In the genomic region with DNA sequence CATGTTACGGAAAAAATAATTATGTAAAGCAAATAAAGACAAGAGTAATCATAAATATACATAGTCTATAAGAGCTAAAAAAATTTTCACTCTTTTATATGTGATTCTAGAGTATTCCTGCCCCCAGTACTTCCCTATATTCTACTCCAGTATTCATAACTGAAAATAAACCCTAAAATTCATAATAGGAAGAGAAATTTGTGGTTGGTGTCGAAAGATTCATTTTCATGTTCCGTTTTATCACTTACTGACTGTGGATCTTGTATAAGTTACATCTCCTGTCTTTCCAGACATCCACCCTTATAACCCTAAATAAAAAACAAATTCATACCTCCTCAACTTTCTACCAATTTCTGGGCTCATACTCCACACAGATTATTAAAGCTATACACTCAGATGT, we compare ENCODE assay signal across 1 cellular context.
TF ChIP-seq lines count a peak whose summit lies in the region.

No MANE protein-coding gene starts in this region.

TF ChIP-seq in GM12878, 131 proteins besides CTCF, POLR2A, EP300 and RAD21:
- TF ChIP-seq, protein P1, sequence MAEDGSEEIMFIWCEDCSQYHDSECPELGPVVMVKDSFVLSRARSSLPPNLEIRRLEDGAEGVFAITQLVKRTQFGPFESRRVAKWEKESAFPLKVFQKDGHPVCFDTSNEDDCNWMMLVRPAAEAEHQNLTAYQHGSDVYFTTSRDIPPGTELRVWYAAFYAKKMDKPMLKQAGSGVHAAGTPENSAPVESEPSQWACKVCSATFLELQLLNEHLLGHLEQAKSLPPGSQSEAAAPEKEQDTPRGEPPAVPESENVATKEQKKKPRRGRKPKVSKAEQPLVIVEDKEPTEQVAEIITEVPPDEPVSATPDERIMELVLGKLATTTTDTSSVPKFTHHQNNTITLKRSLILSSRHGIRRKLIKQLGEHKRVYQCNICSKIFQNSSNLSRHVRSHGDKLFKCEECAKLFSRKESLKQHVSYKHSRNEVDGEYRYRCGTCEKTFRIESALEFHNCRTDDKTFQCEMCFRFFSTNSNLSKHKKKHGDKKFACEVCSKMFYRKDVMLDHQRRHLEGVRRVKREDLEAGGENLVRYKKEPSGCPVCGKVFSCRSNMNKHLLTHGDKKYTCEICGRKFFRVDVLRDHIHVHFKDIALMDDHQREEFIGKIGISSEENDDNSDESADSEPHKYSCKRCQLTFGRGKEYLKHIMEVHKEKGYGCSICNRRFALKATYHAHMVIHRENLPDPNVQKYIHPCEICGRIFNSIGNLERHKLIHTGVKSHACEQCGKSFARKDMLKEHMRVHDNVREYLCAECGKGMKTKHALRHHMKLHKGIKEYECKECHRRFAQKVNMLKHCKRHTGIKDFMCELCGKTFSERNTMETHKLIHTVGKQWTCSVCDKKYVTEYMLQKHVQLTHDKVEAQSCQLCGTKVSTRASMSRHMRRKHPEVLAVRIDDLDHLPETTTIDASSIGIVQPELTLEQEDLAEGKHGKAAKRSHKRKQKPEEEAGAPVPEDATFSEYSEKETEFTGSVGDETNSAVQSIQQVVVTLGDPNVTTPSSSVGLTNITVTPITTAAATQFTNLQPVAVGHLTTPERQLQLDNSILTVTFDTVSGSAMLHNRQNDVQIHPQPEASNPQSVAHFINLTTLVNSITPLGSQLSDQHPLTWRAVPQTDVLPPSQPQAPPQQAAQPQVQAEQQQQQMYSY (CRISPR knock-in tag; IDR thresholded peaks at IDR 0.05) = no peak
- TF ChIP-seq CHD4 (IDR thresholded peaks at IDR 0.05) (no peak), CBFB (IDR thresholded peaks at IDR 0.05; ENCODE audit: low read depth) (no peak), HCFC1 (IDR thresholded peaks at IDR 0.05; ENCODE audit: low read length) (no peak), SMC3 (IDR thresholded peaks at IDR 0.05; ENCODE audit: borderline replicate concordance, low read length) (no peak), KLF5 (IDR thresholded peaks at IDR 0.05; ENCODE audit: partially characterized antibody) (no peak), SMAD1 (IDR thresholded peaks at IDR 0.05; ENCODE audit: low read depth, partially characterized antibody) (no peak), RUNX3 (IDR thresholded peaks at IDR 0.05; ENCODE audit: low read length) (peak; percentile 66; the same call in 1 of the 2 replicates), JUNB (IDR thresholded peaks at IDR 0.05) (peak; percentile 38; the same call in 1 of the 2 replicates)
- TF ChIP-seq, protein P2, sequence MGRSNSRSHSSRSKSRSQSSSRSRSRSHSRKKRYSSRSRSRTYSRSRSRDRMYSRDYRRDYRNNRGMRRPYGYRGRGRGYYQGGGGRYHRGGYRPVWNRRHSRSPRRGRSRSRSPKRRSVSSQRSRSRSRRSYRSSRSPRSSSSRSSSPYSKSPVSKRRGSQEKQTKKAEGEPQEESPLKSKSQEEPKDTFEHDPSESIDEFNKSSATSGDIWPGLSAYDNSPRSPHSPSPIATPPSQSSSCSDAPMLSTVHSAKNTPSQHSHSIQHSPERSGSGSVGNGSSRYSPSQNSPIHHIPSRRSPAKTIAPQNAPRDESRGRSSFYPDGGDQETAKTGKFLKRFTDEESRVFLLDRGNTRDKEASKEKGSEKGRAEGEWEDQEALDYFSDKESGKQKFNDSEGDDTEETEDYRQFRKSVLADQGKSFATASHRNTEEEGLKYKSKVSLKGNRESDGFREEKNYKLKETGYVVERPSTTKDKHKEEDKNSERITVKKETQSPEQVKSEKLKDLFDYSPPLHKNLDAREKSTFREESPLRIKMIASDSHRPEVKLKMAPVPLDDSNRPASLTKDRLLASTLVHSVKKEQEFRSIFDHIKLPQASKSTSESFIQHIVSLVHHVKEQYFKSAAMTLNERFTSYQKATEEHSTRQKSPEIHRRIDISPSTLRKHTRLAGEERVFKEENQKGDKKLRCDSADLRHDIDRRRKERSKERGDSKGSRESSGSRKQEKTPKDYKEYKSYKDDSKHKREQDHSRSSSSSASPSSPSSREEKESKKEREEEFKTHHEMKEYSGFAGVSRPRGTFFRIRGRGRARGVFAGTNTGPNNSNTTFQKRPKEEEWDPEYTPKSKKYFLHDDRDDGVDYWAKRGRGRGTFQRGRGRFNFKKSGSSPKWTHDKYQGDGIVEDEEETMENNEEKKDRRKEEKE (IDR thresholded peaks at IDR 0.05) = no peak
- TF ChIP-seq, protein P3, sequence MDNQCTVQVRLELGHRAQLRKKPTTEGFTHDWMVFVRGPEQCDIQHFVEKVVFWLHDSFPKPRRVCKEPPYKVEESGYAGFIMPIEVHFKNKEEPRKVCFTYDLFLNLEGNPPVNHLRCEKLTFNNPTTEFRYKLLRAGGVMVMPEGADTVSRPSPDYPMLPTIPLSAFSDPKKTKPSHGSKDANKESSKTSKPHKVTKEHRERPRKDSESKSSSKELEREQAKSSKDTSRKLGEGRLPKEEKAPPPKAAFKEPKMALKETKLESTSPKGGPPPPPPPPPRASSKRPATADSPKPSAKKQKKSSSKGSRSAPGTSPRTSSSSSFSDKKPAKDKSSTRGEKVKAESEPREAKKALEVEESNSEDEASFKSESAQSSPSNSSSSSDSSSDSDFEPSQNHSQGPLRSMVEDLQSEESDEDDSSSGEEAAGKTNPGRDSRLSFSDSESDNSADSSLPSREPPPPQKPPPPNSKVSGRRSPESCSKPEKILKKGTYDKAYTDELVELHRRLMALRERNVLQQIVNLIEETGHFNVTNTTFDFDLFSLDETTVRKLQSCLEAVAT (IDR thresholded peaks at IDR 0.05) = no peak
- TF ChIP-seq, protein P4, sequence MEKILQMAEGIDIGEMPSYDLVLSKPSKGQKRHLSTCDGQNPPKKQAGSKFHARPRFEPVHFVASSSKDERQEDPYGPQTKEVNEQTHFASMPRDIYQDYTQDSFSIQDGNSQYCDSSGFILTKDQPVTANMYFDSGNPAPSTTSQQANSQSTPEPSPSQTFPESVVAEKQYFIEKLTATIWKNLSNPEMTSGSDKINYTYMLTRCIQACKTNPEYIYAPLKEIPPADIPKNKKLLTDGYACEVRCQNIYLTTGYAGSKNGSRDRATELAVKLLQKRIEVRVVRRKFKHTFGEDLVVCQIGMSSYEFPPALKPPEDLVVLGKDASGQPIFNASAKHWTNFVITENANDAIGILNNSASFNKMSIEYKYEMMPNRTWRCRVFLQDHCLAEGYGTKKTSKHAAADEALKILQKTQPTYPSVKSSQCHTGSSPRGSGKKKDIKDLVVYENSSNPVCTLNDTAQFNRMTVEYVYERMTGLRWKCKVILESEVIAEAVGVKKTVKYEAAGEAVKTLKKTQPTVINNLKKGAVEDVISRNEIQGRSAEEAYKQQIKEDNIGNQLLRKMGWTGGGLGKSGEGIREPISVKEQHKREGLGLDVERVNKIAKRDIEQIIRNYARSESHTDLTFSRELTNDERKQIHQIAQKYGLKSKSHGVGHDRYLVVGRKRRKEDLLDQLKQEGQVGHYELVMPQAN (conservative IDR thresholded peaks at IDR 0.05) = no peak
- TF ChIP-seq, protein P5, sequence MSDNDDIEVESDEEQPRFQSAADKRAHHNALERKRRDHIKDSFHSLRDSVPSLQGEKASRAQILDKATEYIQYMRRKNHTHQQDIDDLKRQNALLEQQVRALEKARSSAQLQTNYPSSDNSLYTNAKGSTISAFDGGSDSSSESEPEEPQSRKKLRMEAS (IDR thresholded peaks at IDR 0.05; ENCODE audit: low read depth, low read length) = no peak
